1 cellular context compared by ENCODE assay signal in genomic region chr2:42495234-42495581, GRCh38.
TF ChIP-seq lines count a peak whose summit lies in the region.

No MANE protein-coding gene starts in this region.

TF ChIP-seq in H1, 55 proteins besides CTCF, POLR2A, EP300 and RAD21:
- TF ChIP-seq JUN (IDR thresholded peaks at IDR 0.05; ENCODE audit: low read depth, low read length) (no peak), SUZ12 (IDR thresholded peaks at IDR 0.05; ENCODE audit: low read length) (no peak), TCF12 (IDR thresholded peaks at IDR 0.05; ENCODE audit: low read depth, low read length) (no peak), TAF7 (optimal IDR thresholded peaks at IDR 0.05; ENCODE audit: borderline replicate concordance, low read depth, low read length) (no peak), GABPA (IDR thresholded peaks at IDR 0.05; ENCODE audit: borderline replicate concordance, insufficient read depth, low read length) (no peak), SP1 (IDR thresholded peaks at IDR 0.05; ENCODE audit: low read depth, low read length) (no peak), TBP (IDR thresholded peaks at IDR 0.05; ENCODE audit: low read depth, low read length) (no peak), TEAD4 (IDR thresholded peaks at IDR 0.05; ENCODE audit: low read depth, low read length) (no peak), FOSL1 (IDR thresholded peaks at IDR 0.05; ENCODE audit: insufficient read depth, low read depth, low read length) (no peak), CBX8 (IDR thresholded peaks at IDR 0.05; ENCODE audit: borderline replicate concordance, low read depth, low read length) (no peak), HDAC6 (IDR thresholded peaks at IDR 0.05; ENCODE audit: low read depth, low read length) (no peak), SIX5 (IDR thresholded peaks at IDR 0.05; ENCODE audit: low read depth, low read length) (no peak), EZH2 (IDR thresholded peaks at IDR 0.05; ENCODE audit: low read depth, low read length, severe bottlenecking) (no peak), MAX (IDR thresholded peaks at IDR 0.05) (no peak), YY1 (IDR thresholded peaks at IDR 0.05; ENCODE audit: low read depth, low read length) (no peak), POLR2AphosphoS5 (IDR thresholded peaks at IDR 0.05; ENCODE audit: low read depth, low read length) (no peak), CTBP2 (IDR thresholded peaks at IDR 0.05; ENCODE audit: borderline replicate concordance, insufficient read depth, insufficient read length, low read length) (no peak), ZNF274 (IDR thresholded peaks at IDR 0.05; ENCODE audit: borderline replicate concordance, extremely low read depth, low read length) (no peak)
- TF ChIP-seq, protein P1, sequence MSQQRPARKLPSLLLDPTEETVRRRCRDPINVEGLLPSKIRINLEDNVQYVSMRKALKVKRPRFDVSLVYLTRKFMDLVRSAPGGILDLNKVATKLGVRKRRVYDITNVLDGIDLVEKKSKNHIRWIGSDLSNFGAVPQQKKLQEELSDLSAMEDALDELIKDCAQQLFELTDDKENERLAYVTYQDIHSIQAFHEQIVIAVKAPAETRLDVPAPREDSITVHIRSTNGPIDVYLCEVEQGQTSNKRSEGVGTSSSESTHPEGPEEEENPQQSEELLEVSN (IDR thresholded peaks at IDR 0.05): no peak
- TF ChIP-seq, protein P2, sequence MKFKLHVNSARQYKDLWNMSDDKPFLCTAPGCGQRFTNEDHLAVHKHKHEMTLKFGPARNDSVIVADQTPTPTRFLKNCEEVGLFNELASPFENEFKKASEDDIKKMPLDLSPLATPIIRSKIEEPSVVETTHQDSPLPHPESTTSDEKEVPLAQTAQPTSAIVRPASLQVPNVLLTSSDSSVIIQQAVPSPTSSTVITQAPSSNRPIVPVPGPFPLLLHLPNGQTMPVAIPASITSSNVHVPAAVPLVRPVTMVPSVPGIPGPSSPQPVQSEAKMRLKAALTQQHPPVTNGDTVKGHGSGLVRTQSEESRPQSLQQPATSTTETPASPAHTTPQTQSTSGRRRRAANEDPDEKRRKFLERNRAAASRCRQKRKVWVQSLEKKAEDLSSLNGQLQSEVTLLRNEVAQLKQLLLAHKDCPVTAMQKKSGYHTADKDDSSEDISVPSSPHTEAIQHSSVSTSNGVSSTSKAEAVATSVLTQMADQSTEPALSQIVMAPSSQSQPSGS (IDR thresholded peaks at IDR 0.05; ENCODE audit: low read length): no peak
